Comparison of ENCODE assay signal across 8 cellular contexts in the genomic region with DNA sequence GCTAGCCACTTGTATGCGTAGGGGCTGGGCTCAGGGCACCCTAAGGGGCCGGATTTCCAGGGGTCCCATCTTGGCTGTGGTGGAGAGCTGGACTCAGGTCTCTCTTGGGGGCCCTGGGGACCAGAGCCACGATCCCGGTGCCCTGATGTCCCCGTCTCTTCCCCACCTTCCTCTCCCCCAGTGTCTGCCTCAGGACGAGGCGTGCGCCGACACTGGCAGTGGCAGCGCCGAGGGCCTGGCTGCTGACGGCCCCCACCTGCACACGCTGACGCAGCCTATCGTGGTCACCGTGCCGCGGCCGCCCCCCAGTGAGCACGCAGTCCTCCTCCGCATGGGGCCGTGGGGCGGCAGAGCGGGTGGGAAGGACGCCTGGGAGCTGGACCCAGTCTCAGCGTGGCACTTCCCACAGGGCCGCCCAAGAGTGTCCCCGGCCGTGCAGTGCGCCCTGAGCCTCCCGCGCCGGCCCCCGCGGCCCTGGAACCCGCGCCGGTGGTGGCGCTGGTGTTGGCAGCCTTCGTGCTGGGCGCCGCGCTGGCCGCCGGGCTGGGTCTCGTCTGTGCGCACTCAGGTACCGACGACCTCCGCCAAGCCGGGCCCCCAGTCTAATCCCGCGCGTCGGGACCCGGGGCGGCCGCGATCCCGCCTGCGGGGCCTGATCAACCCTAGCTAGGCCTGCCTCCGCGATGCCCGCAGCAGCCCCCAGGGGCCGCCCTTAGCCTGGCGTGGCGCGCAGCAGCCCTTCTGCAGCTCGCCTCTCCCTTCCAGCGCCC. TPM values are rescaled to one million over a fixed set of nuclear protein-coding genes. Genes with fewer than 3 reads are reported as not detected.
DNase-seq lines count a peak whose midpoint lies in the region; ATAC-seq and TF ChIP-seq lines count a peak whose summit lies in the region.

No MANE protein-coding gene starts in this region.

- TF ChIP-seq CTCF in WTC11 (IDR thresholded peaks at IDR 0.05), result 0 out of 2 replicates have a peak, but pooled peaks have one; percentile 17

- DNase-seq in COR-L47 (lab: John Stamatoyannopoulos, UW) (peak; percentile 68), KG1 (lab: John Stamatoyannopoulos, UW) (peak; percentile 42), WTC11 (ENCODE audit: low spot score) (peak; percentile 77), cerebellar cortex (ENCODE audit: low spot score) (peak; percentile 65), left kidney (ENCODE audit: low read depth, low spot score) (peak; percentile 82), A172 (ENCODE audit: low spot score) (no peak)
- DNase-seq in stimulated activated naive B cell treated with anti-CD40 and anti-IgM and Interleukin-4, amounts not matched to agents 10 μg/mL and 1 μg/mL and 100 μg/mL, for 72 hours, result no peak

- H3K4me1 Mint-ChIP-seq in WTC11, result peaks cover 8% of the 10 kb centered on the region
- H3K4me1 Mint-ChIP-seq in stimulated activated naive B cell treated with anti-CD40 and anti-IgM and Interleukin-4, amounts not matched to agents 10 μg/mL and 1 μg/mL and 100 μg/mL, for 72 hours, result peaks cover 30 to 76% of the 10 kb centered on the region in 2 donors

- ATAC-seq in WTC11 (peak; percentile 14), HG03565 (IDR thresholded peaks at IDR 0.05; ENCODE audit: unreplicated experiment) (no peak)
- peak; percentile 26 to 28 for ATAC-seq in stimulated activated naive B cell treated with anti-CD40 and anti-IgM and Interleukin-4, amounts not matched to agents 10 μg/mL and 1 μg/mL and 100 μg/mL, for 72 hours (replicated peaks)

- POLR2A ChIA-PET in WTC11 (lab: Charles Lee), result interaction anchor here (1.0 to 1.5 kb wide), 3 partner anchors 10 to 55 kb away, joined by 4 to 6 read pairs (median 4); no protein-coding TSS in a partner anchor

- no peaks in the 10 kb centered on the region for H3K36me3 Mint-ChIP-seq in WTC11
- peaks cover 14 to 22% of the 10 kb centered on the region in 2 donors for H3K36me3 Mint-ChIP-seq in stimulated activated naive B cell treated with anti-CD40 and anti-IgM and Interleukin-4, amounts not matched to agents 10 μg/mL and 1 μg/mL and 100 μg/mL, for 72 hours

- peaks cover 57% of the 10 kb centered on the region for H3K27me3 Mint-ChIP-seq in WTC11 (ENCODE audit: low read depth)
- H3K27me3 Mint-ChIP-seq in stimulated activated naive B cell treated with anti-CD40 and anti-IgM and Interleukin-4, amounts not matched to agents 10 μg/mL and 1 μg/mL and 100 μg/mL, for 72 hours, result peaks cover 37 to 49% of the 10 kb centered on the region in 2 donors

- no peaks in the 10 kb centered on the region for H3K9me3 Mint-ChIP-seq in WTC11
- H3K9me3 Mint-ChIP-seq in stimulated activated naive B cell treated with anti-CD40 and anti-IgM and Interleukin-4, amounts not matched to agents 10 μg/mL and 1 μg/mL and 100 μg/mL, for 72 hours, result no peaks in the 10 kb centered on the region

- peak overlapping the region; percentile 77 for H3K4me3 Mint-ChIP-seq in WTC11
- peak overlapping the region; percentile 79 to 81 for H3K4me3 Mint-ChIP-seq in stimulated activated naive B cell treated with anti-CD40 and anti-IgM and Interleukin-4, amounts not matched to agents 10 μg/mL and 1 μg/mL and 100 μg/mL, for 72 hours

- no peak overlapping the region for H3K27ac Mint-ChIP-seq in WTC11
- H3K27ac Mint-ChIP-seq in stimulated activated naive B cell treated with anti-CD40 and anti-IgM and Interleukin-4, amounts not matched to agents 10 μg/mL and 1 μg/mL and 100 μg/mL, for 72 hours, result peak overlapping the region; percentile 62

- CTCF ChIA-PET in WTC11 (lab: Charles Lee), result interaction anchor here (0.6 to 7.2 kb wide), 30 partner anchors 9 to 237 kb away, joined by 3 to 70 read pairs (median 4); partner anchors contain the start of genes EVI5L, LRRC8E, MAP2K7 and PRR36

TF ChIP-seq in WTC11, 78 proteins besides CTCF, POLR2A, EP300 and RAD21 (continues in another document):
- TF ChIP-seq ARID4B (CRISPR knock-in tag; IDR thresholded peaks at IDR 0.05; ENCODE audit: borderline replicate concordance) (no peak; the same call in 1 of the 2 replicates), FOXK1 (CRISPR knock-in tag; IDR thresholded peaks at IDR 0.05) (no peak), MYBL2 (CRISPR knock-in tag; IDR thresholded peaks at IDR 0.05) (no peak), MXD4 (CRISPR knock-in tag; IDR thresholded peaks at IDR 0.05; ENCODE audit: borderline replicate concordance) (no peak), STAT6 (CRISPR knock-in tag; conservative IDR thresholded peaks at IDR 0.05; ENCODE audit: low read depth) (no peak), E2F5 (CRISPR knock-in tag; IDR thresholded peaks at IDR 0.05) (0 out of 2 replicates have a peak, but pooled peaks have one; percentile 32), NFE2L1 (CRISPR knock-in tag; IDR thresholded peaks at IDR 0.05) (no peak), SOX15 (CRISPR knock-in tag; IDR thresholded peaks at IDR 0.05) (no peak), TCF7 (CRISPR knock-in tag; IDR thresholded peaks at IDR 0.05; ENCODE audit: low read depth) (no peak), CBFB (CRISPR knock-in tag; IDR thresholded peaks at IDR 0.05; ENCODE audit: low read depth) (no peak; the same call in 1 of the 2 replicates), TEAD1 (CRISPR knock-in tag; IDR thresholded peaks at IDR 0.05) (0 out of 2 replicates have a peak, but pooled peaks have one; percentile 17), TEAD4 (CRISPR knock-in tag; IDR thresholded peaks at IDR 0.05) (no peak)
- TF ChIP-seq, protein P1, sequence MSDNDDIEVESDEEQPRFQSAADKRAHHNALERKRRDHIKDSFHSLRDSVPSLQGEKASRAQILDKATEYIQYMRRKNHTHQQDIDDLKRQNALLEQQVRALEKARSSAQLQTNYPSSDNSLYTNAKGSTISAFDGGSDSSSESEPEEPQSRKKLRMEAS (CRISPR knock-in tag; IDR thresholded peaks at IDR 0.05), result peak; percentile 63; the same call in 1 of the 2 replicates

RNA-seq across cellular contexts. Expression of gene SNAPC2, which starts 2.7 kb away (rescaled TPM):
- total RNA-seq in WTC11 (2021), result 23.2 to 24.3 TPM (median 23.7 TPM) in 3 replicates
- 30.6 and 44.5 TPM in 2 replicates for total RNA-seq in A172 (2014; rRNA removed; shearing (Covaris generic))

RNA-seq across cellular contexts. Expression of gene TGFBR3L, which starts 2.8 kb away (rescaled TPM):
- 4.1 to 7.4 TPM (median 6.5 TPM) in 3 replicates for total RNA-seq in WTC11 (2021)
- total RNA-seq in A172 (2014; rRNA removed; shearing (Covaris generic)), result 0.34 TPM in 1 of 2 replicates, not detected in the other

RNA-seq across cellular contexts. Expression of gene CTXN1, which starts 8.5 kb away (rescaled TPM):
- total RNA-seq in WTC11 (2021), result 41.5 to 48.2 TPM (median 44.3 TPM) in 3 replicates
- 24.3 and 37.0 TPM in 2 replicates for total RNA-seq in A172 (2014; rRNA removed; shearing (Covaris generic))

RNA-seq across cellular contexts. Expression of gene MAP2K7, which starts 13.8 kb away (rescaled TPM):
- total RNA-seq in WTC11 (2021), result 39.4 to 46.9 TPM (median 46.3 TPM) in 3 replicates
- 7.1 and 12.7 TPM in 2 replicates for total RNA-seq in A172 (2014; rRNA removed; shearing (Covaris generic))

RNA-seq across cellular contexts. Expression of gene TIMM44, which starts 26.0 kb away (rescaled TPM):
- total RNA-seq in WTC11 (2021), result 103 to 129 TPM (median 103 TPM) in 3 replicates
- total RNA-seq in A172 (2014; rRNA removed; shearing (Covaris generic)), result 82.0 and 92.0 TPM in 2 replicates

Comparison
In these comparisons a context has a peak if more than half of its experiments do, and no peak if none do; other contexts are left out.
1. DNase-seq: peak in COR-L47 (single experiment), KG1 (single experiment), WTC11 (single experiment), cerebellar cortex (single experiment) and left kidney (single experiment); none in stimulated activated naive B cell treated with anti-CD40 and anti-IgM and Interleukin-4, amounts not matched to agents 10 μg/mL and 1 μg/mL and 100 μg/mL, for 72 hours (single experiment) and A172 (single experiment).